In the genomic region with DNA sequence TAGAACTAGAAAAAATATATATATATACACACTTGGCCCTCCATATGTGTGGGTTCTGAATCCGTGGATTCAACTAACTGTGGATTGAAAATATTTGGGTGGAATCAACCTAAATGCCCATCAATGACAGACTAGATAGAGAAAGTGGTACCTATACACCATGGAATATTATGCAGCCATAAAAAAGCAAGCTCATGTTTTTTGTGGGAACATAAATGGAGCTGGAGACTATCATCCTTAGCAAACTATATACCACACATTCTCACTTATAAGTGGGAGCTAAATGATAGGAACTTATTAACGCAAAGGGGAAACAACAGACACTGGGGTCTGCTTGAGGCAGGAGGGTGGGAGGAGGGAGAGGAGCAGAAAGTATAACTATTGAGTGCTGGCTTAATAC, we compare ENCODE assay signal across 10 cellular contexts. TPM values are rescaled to one million over a fixed set of nuclear protein-coding genes. Genes with fewer than 3 reads are reported as not detected.
"Had no signal": no experiment of that assay in that cellular context is flagged by ENCODE, and none has a peak within 500 bp of the region (broad histone marks: within the 10 kb centered on the region; RNA-seq: fewer than 3 reads in every experiment).

No MANE protein-coding gene starts in this region.

- H3K9ac ChIP-seq: KMS-11 had no signal

- H3K27ac ChIP-seq: HL-60, KMS-11 had no signal

- FAIRE-seq: HepG2, HTR-8/SVneo had no signal

- ATAC-seq: HepG2 had no signal

- DNase-seq: IMR-90, KBM-7, KG1 had no signal

- H3K4me2 ChIP-seq: KMS-11 had no signal

RNA-seq across cellular contexts. Expression of a gene that starts 28.0 kb away (rescaled TPM):
- total RNA-seq: HepG2, HT-29, HT1080, IMR-90 had no signal
- polyA plus RNA-seq: HepG2, IgD-negative memory B cell, IMR-90 had no signal

RNA-seq across cellular contexts. Expression of a gene that starts 36.1 kb away (rescaled TPM):
- total RNA-seq: HT-29 had no signal
- polyA plus RNA-seq: IgD-negative memory B cell had no signal

RNA-seq across cellular contexts. Expression of a gene that starts 37.6 kb away (rescaled TPM):
- total RNA-seq: HepG2, HT-29, HT1080, IMR-90 had no signal
- polyA plus RNA-seq: HepG2, IgD-negative memory B cell, IMR-90 had no signal
